In genomic region chr7:120740348-120740747, GRCh38 we compare ENCODE assay signal across 11 cellular contexts.
DNase-seq lines count a peak whose midpoint lies in the region; ATAC-seq and TF ChIP-seq lines count a peak whose summit lies in the region.
"Had no signal": no experiment of that assay in that cellular context is flagged by ENCODE, and none has a peak within 500 bp of the region (broad histone marks: within the 10 kb centered on the region; RNA-seq: fewer than 3 reads in every experiment).

No MANE protein-coding gene starts in this region.

- peak; percentile 13 for DNase-seq in HCEC 1CT
- DNase-seq in SHP77 treated with DMSO at 0.1 percent for 48 hours (lab: John Stamatoyannopoulos, UW) = peak; percentile 47
- DNase-seq in fibroblast of gingiva (ENCODE audit: low read depth) = peak; percentile 66
- no peak for DNase-seq in psoas muscle
- DNase-seq in NCI-H526 (lab: John Stamatoyannopoulos, UW) = no peak
- no peak for DNase-seq in NAMALWA (ENCODE audit: low spot score)
- no peak for DNase-seq in kidney glomerular epithelial cell (lab: John Stamatoyannopoulos, UW)
- DNase-seq: GF-D8; naive thymus-derived CD4-positive, alpha-beta T cell; stimulated activated CD4-positive, alpha-beta T cell treated with anti-CD3 and anti-CD28 coated beads, Interleukin-2, amount 100 ng/mL, for 48 hours had no signal

- H3K4me1 ChIP-seq in psoas muscle = no peaks in the 10 kb centered on the region

- H3K36me3 ChIP-seq in psoas muscle (ENCODE audit: insufficient read depth in 1 of 2, low read depth in 1 of 2) = no peaks in the 10 kb centered on the region

- WGBS in psoas muscle, 3 donors = 4 to 6% (median 6%) methylated on average over 3 of the region's 3 CpGs

- H3K4me3 ChIP-seq in psoas muscle = peak overlapping the region; percentile 47

- no peak overlapping the region for H3K27ac ChIP-seq in psoas muscle

- TF ChIP-seq CTCF in psoas muscle (IDR thresholded peaks at IDR 0.05) = no peak

- ATAC-seq in psoas muscle (peak in 1 of 4 donors; percentile 26), GM18909 (IDR thresholded peaks at IDR 0.05; ENCODE audit: poor library complexity, unreplicated experiment) (no peak)
- ATAC-seq: naive thymus-derived CD4-positive, alpha-beta T cell had no signal

- intact Hi-C loops in psoas muscle (cut with DNase I) = no loop called here

- H3K27me3 ChIP-seq in psoas muscle (ENCODE audit: insufficient read depth in 3 of 3, low read length in 2 of 3) = no peaks in the 10 kb centered on the region

- no peaks in the 10 kb centered on the region for H3K9me3 ChIP-seq in psoas muscle

Comparison
In these comparisons a context has a peak if more than half of its experiments do, and no peak if none do; other contexts are left out.
1. DNase-seq: peak in HCEC 1CT (single experiment), SHP77 treated with DMSO at 0.1 percent for 48 hours (single experiment) and fibroblast of gingiva (single experiment); none in psoas muscle (0 of 2), NCI-H526 (0 of 2), NAMALWA (single experiment) and kidney glomerular epithelial cell (single experiment).